Comparison of ENCODE assay signal across 1 cellular context in the genomic region with DNA sequence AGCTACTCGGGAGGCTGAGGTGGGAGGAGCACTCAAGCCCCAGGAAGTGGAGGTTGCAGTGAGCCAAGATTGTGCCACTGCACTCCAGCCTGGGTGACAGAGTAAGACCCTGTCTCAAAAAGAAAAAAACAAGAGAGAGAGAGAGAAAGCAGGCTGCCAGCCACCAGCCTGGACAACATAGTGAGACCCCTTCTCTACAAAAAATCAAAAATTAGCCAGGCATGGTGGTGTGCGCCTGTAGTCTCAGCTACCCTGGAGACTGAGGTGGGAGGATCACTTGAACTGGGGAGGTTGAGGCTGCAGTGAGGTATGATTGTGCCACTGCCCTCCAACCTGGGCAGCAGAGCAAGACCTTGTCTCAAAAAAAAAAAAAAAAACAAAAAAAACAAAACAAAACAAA.
TF ChIP-seq lines count a peak whose summit lies in the region.

No MANE protein-coding gene starts in this region.

TF ChIP-seq in K562, 482 proteins besides CTCF, POLR2A, EP300 and RAD21:
- peak; percentile 95 for TF ChIP-seq ZNF121 (CRISPR knock-in tag; conservative IDR thresholded peaks at IDR 0.05)
- 0 out of 4 replicates have a peak, but pooled peaks of 1 of the 2 experiments have one; percentile 2 for TF ChIP-seq KDM1A (IDR thresholded peaks at IDR 0.05)
- TF ChIP-seq HLTF (IDR thresholded peaks at IDR 0.05) = 0 out of 2 replicates have a peak, but pooled peaks have one; percentile 43
- TF ChIP-seq BCOR (IDR thresholded peaks at IDR 0.05) = peak; percentile 53; the same call in 1 of the 2 replicates
